Comparison of ENCODE assay signal across 1 cellular context in genomic region chr4:87066403-87067119, GRCh38.
TF ChIP-seq lines count a peak whose summit lies in the region.

No MANE protein-coding gene starts in this region.

TF ChIP-seq in SK-N-SH, 30 proteins besides CTCF, POLR2A, EP300 and RAD21:
- TF ChIP-seq NRF1 (IDR thresholded peaks at IDR 0.05; ENCODE audit: low read depth, low read length), result no peak
- TF ChIP-seq JUND (IDR thresholded peaks at IDR 0.05), result no peak
- TF ChIP-seq YY1 (IDR thresholded peaks at IDR 0.05; ENCODE audit: low read depth), result no peak
- 0 out of 2 replicates have a peak, but pooled peaks have one; percentile 16 for TF ChIP-seq TCF12 (IDR thresholded peaks at IDR 0.05)
- peak; percentile 98 for TF ChIP-seq REST (IDR thresholded peaks at IDR 0.05; ENCODE audit: low read depth, low read length)
